In genomic region chr10:75208177-75208576, GRCh38 we compare ENCODE assay signal across 9 cellular contexts. TPM values are rescaled to one million over a fixed set of nuclear protein-coding genes. Genes with fewer than 3 reads are reported as not detected.
DNase-seq lines count a peak whose midpoint lies in the region; ATAC-seq, FAIRE-seq and TF ChIP-seq lines count a peak whose summit lies in the region.
"Had no signal": no experiment of that assay in that cellular context is flagged by ENCODE, and none has a peak within 500 bp of the region (broad histone marks: within the 10 kb centered on the region; RNA-seq: fewer than 3 reads in every experiment).

No MANE protein-coding gene starts in this region.

- H3K36me3 ChIP-seq in HepG2 (replicated peaks in 1 of 2; ENCODE audit: control insufficient read depth in 1 of 2, insufficient read depth in 2 of 2, low read length in 2 of 2) (peaks cover 0 to 10% of the 10 kb centered on the region in 2 experiments; a peak in 2 of 5 replicates), right lobe of liver (peaks cover 0 to 11% (median 2%) of the 10 kb centered on the region in 4 donors), vagina (peaks cover 0 to 10% of the 10 kb centered on the region in 2 donors)

- H3K4me2 ChIP-seq in HepG2 (ENCODE audit: low read depth, low read length), result peak overlapping the region; percentile 70

- H3K9me3 ChIP-seq in HepG2 (ENCODE audit: low read length) (no peaks in the 10 kb centered on the region), right lobe of liver (no peaks in the 10 kb centered on the region), vagina (no peaks in the 10 kb centered on the region)

- FAIRE-seq in HepG2 (lab: Jason Lieb, UNC), result no peak

- POLR2A ChIA-PET in HepG2 (lab: Yijun Ruan, JAX), result no interaction called here

- H3K79me2 ChIP-seq in HepG2 (ENCODE audit: insufficient read depth, low read length), result peaks cover 25% of the 10 kb centered on the region

- 0 out of 6 replicates have a peak overlapping the region, but pooled peaks of 2 of the 3 experiments have one; percentile 1 to 36 for H3K4me3 ChIP-seq in HepG2 (replicated peaks in 1 of 3; ENCODE audit: insufficient read depth in 1 of 3, low read depth in 2 of 3, low read length in 3 of 3)
- no peak overlapping the region for H3K4me3 ChIP-seq in right lobe of liver
- H3K4me3 ChIP-seq in vagina, result no peak overlapping the region

- peaks cover 53% of the 10 kb centered on the region for H3K4me1 ChIP-seq in HepG2 (ENCODE audit: insufficient read depth, low read length)
- peaks cover 0 to 16% (median 5%) of the 10 kb centered on the region in 4 donors for H3K4me1 ChIP-seq in right lobe of liver
- H3K4me1 ChIP-seq in vagina, result peaks cover 42% of the 10 kb centered on the region

- CTCF ChIA-PET in HepG2 (lab: Yijun Ruan, JAX; ENCODE audit: low intra/inter-chr PET ratio, low total read pairs), result no interaction called here

- H3K27me3 ChIP-seq in HepG2 (ENCODE audit: control insufficient read depth in 1 of 2, insufficient read depth in 2 of 2, low read length in 2 of 2) (no peaks in the 10 kb centered on the region; a peak in 1 of 5 replicates), right lobe of liver (no peaks in the 10 kb centered on the region), vagina (no peaks in the 10 kb centered on the region)

- DNase-seq in HepG2 (ENCODE audit: low spot score) (no peak), right lobe of liver (no peak), amniotic epithelial cell (ENCODE audit: low read depth) (peak; percentile 80), left kidney (ENCODE audit: low read depth, low spot score) (peak; percentile 75), vagina (ENCODE audit: extremely low spot score in 2 of 2) (no peak), anterior cingulate cortex (lab: John Stamatoyannopoulos, UW) (no peak)
- DNase-seq: NCI-H446 treated with DMSO at 0.1 percent for 48 hours had no signal

- TF ChIP-seq EP300 in HepG2 (IDR thresholded peaks at IDR 0.05; ENCODE audit: low read depth in 2 of 2, low read length in 2 of 2) (no peak), HepG2 (CRISPR knock-in tag; IDR thresholded peaks at IDR 0.05; ENCODE audit: borderline replicate concordance) (no peak)

- no peak for TF ChIP-seq CTCF in HepG2 (CRISPR knock-in tag; IDR thresholded peaks at IDR 0.05)
- TF ChIP-seq CTCF in right lobe of liver (IDR thresholded peaks at IDR 0.05), result no peak
- no peak for TF ChIP-seq CTCF in vagina (IDR thresholded peaks at IDR 0.05)

- no peak for TF ChIP-seq POLR2A in HepG2 (IDR thresholded peaks at IDR 0.05; ENCODE audit: insufficient read depth in 1 of 2, low read depth in 2 of 2, low read length in 2 of 2)
- TF ChIP-seq POLR2A in right lobe of liver (IDR thresholded peaks at IDR 0.05), result no peak
- no peak for TF ChIP-seq POLR2A in vagina (IDR thresholded peaks at IDR 0.05)

- BruUV-seq in HepG2 (replicated peaks; lab: Mats Ljungman, UMichigan), result no TSS peak

- intact Hi-C loops in HepG2 (cut with micrococcal nuclease; ENCODE audit: unreplicated experiment) (no loop called here), right lobe of liver (cut with DNase I) (no loop called here), vagina (cut with DNase I) (no loop called here)

- WGBS in HepG2 (ENCODE audit: low lambda C conversion rate), result 4% methylated on average over 4 of the region's 4 CpGs
- WGBS in right lobe of liver (ENCODE audit: insufficient coverage, low coverage, low lambda C conversion rate, missing lambda C conversion rate), result 82% methylated on average over 3 of the region's 4 CpGs

- no peak for TF ChIP-seq RAD21 in HepG2 (CRISPR knock-in tag; IDR thresholded peaks at IDR 0.05)

- peaks cover 8% of the 10 kb centered on the region for H4K20me1 ChIP-seq in HepG2 (ENCODE audit: insufficient read depth, low read length)

- no peak overlapping the region; the same call in 1 of the 2 replicates for H3K9ac ChIP-seq in HepG2 (ENCODE audit: insufficient read depth, low read depth, low read length)

- ATAC-seq in HepG2, result no peak
- ATAC-seq in right lobe of liver, result no peak
- ATAC-seq in HG02938 (IDR thresholded peaks at IDR 0.05; ENCODE audit: unreplicated experiment), result no peak
- ATAC-seq in HG02678 (IDR thresholded peaks at IDR 0.05; ENCODE audit: unreplicated experiment), result no peak

- peak overlapping the region; percentile 12 for H2AFZ ChIP-seq in HepG2 (ENCODE audit: low read length)

- H3K27ac ChIP-seq in HepG2 (ENCODE audit: extremely low read length, insufficient read depth, low read length) (peak overlapping the region; percentile 45), right lobe of liver (no peak overlapping the region), vagina (peak overlapping the region; percentile 99)

- in situ Hi-C loops in HepG2 (cut with HindIII; ENCODE audit: extremely low pct_ligation_motif_present, low pct_unique_long_range_greater_than_20kb), result no loop called here

TF ChIP-seq in HepG2, 621 proteins besides CTCF, POLR2A, EP300 and RAD21 (continues in another document):
- no peak for TF ChIP-seq SYNCRIP (IDR thresholded peaks at IDR 0.05; ENCODE audit: insufficient read depth, low read depth, low read length)
- peak; percentile 3 for TF ChIP-seq ASH2L (IDR thresholded peaks at IDR 0.05; ENCODE audit: insufficient read length, low read depth, low read length)
- no peak for TF ChIP-seq POLR2AphosphoS2 (IDR thresholded peaks at IDR 0.05; ENCODE audit: low read depth, low read length)
- no peak for TF ChIP-seq ZBTB20 (CRISPR knock-in tag; IDR thresholded peaks at IDR 0.05; ENCODE audit: borderline replicate concordance, low read depth)
- TF ChIP-seq LCORL (IDR thresholded peaks at IDR 0.05), result no peak
- 0 out of 2 replicates have a peak, but pooled peaks have one; percentile 2 for TF ChIP-seq LCORL (CRISPR knock-in tag; IDR thresholded peaks at IDR 0.05)
- no peak for TF ChIP-seq ZNF768 (CRISPR knock-in tag; IDR thresholded peaks at IDR 0.05)
- TF ChIP-seq ZNF670 (CRISPR knock-in tag; IDR thresholded peaks at IDR 0.05; ENCODE audit: borderline replicate concordance), result no peak
- no peak for TF ChIP-seq MAX (IDR thresholded peaks at IDR 0.05)
- 0 out of 2 replicates have a peak, but pooled peaks have one; percentile 17 for TF ChIP-seq ZFX (CRISPR knock-in tag; IDR thresholded peaks at IDR 0.05; ENCODE audit: low read depth)
- TF ChIP-seq ZNF331 (CRISPR knock-in tag; IDR thresholded peaks at IDR 0.05), result no peak
- TF ChIP-seq CENPT (CRISPR knock-in tag; IDR thresholded peaks at IDR 0.05; ENCODE audit: low read depth), result no peak

RNA-seq across cellular contexts. Expression of gene VDAC2, which starts 2.4 kb away (rescaled TPM):
- 222 and 289 TPM in 2 replicates for total RNA-seq in HepG2 (2016; rRNA removed; fragmentation: Illumina TruSeq; extraction: Trizol)
- total RNA-seq in HepG2 (2016; cell fraction: cytosol; rRNA removed; fragmentation: Illumina TruSeq; extraction: Trizol; ENCODE audit: low read depth), result 104 and 114 TPM in 2 replicates
- total RNA-seq in HepG2 (2016; cell fraction: insoluble cytoplasmic fraction; rRNA removed; fragmentation: Illumina TruSeq; extraction: Trizol), result 211 and 292 TPM in 2 replicates
- 204 and 207 TPM in 2 replicates for total RNA-seq in HepG2 (2016; cell fraction: membrane; rRNA removed; fragmentation: Illumina TruSeq; extraction: Trizol)
- total RNA-seq in HepG2 (2016; cell fraction: nucleus; rRNA removed; fragmentation: Illumina TruSeq; extraction: Trizol), result 115 and 129 TPM in 2 replicates
- polyA plus RNA-seq in HepG2 (2011; rRNA removed), result 51.4 and 67.9 TPM in 2 replicates
- polyA plus RNA-seq in HepG2 (2011; cell fraction: cytosol; rRNA removed), result 57.5 and 78.7 TPM in 2 replicates
- 39.7 and 47.6 TPM in 2 replicates for polyA plus RNA-seq in HepG2 (2011; cell fraction: nucleus; rRNA removed)
- 254 and 278 TPM in 2 replicates for polyA plus RNA-seq in HepG2 (2012)
- 130 and 148 TPM in 2 replicates for polyA plus RNA-seq in HepG2 (2016; cell fraction: cytosol; fragmentation: Illumina TruSeq; extraction: Trizol; ENCODE audit: low read depth)
- 312 and 323 TPM in 2 replicates for polyA plus RNA-seq in HepG2 (2016; cell fraction: insoluble cytoplasmic fraction; fragmentation: Illumina TruSeq; extraction: Trizol; ENCODE audit: low read depth)
- polyA plus RNA-seq in HepG2 (2016; cell fraction: membrane; fragmentation: Illumina TruSeq; extraction: Trizol; ENCODE audit: low read depth), result 182 and 196 TPM in 2 replicates
- 145 and 163 TPM in 2 replicates for polyA plus RNA-seq in HepG2 (2016; cell fraction: nucleus; fragmentation: Illumina TruSeq; extraction: Trizol; ENCODE audit: insufficient read depth, low read depth)
- polyA minus RNA-seq in HepG2 (2011; rRNA and poly(A)+ RNA removed; ENCODE audit: low replicate concordance), result 45.3 and 49.0 TPM in 2 replicates
- polyA minus RNA-seq in HepG2 (2011; cell fraction: cytosol; rRNA and poly(A)+ RNA removed), result 83.7 and 98.7 TPM in 2 replicates
- polyA minus RNA-seq in HepG2 (2011; cell fraction: nucleus; rRNA and poly(A)+ RNA removed), result 59.0 and 61.9 TPM in 2 replicates
- 10 to 100 TPM; 48.3 to 92.7 (median 70.2) TPM for total RNA-seq in right lobe of liver
- total RNA-seq in vagina, result 127 TPM

RNA-seq across cellular contexts. Expression of gene COMTD1, which starts 27.6 kb away (rescaled TPM):
- total RNA-seq in HepG2 (2016; rRNA removed; fragmentation: Illumina TruSeq; extraction: Trizol) (9.8 and 18.4 TPM in 2 replicates), right lobe of liver (10 to 100 TPM; 14.3 to 88.7 (median 22.1) TPM), vagina (80.0 TPM)
- total RNA-seq in HepG2 (2016; cell fraction: cytosol; rRNA removed; fragmentation: Illumina TruSeq; extraction: Trizol; ENCODE audit: low read depth), result 12.2 and 16.1 TPM in 2 replicates
- total RNA-seq in HepG2 (2016; cell fraction: insoluble cytoplasmic fraction; rRNA removed; fragmentation: Illumina TruSeq; extraction: Trizol), result 10.6 and 19.5 TPM in 2 replicates
- total RNA-seq in HepG2 (2016; cell fraction: membrane; rRNA removed; fragmentation: Illumina TruSeq; extraction: Trizol), result 12.0 and 14.7 TPM in 2 replicates
- 14.6 and 16.0 TPM in 2 replicates for total RNA-seq in HepG2 (2016; cell fraction: nucleus; rRNA removed; fragmentation: Illumina TruSeq; extraction: Trizol)
- 11.8 and 12.6 TPM in 2 replicates for polyA plus RNA-seq in HepG2 (2011; rRNA removed)
- polyA plus RNA-seq in HepG2 (2011; cell fraction: cytosol; rRNA removed), result 6.8 and 16.3 TPM in 2 replicates
- polyA plus RNA-seq in HepG2 (2011; cell fraction: nucleus; rRNA removed), result 56.9 and 70.5 TPM in 2 replicates
- 8.1 and 13.6 TPM in 2 replicates for polyA plus RNA-seq in HepG2 (2012)
- 10.0 and 12.3 TPM in 2 replicates for polyA plus RNA-seq in HepG2 (2016; cell fraction: cytosol; fragmentation: Illumina TruSeq; extraction: Trizol; ENCODE audit: low read depth)
- polyA plus RNA-seq in HepG2 (2016; cell fraction: insoluble cytoplasmic fraction; fragmentation: Illumina TruSeq; extraction: Trizol; ENCODE audit: low read depth), result 8.1 and 10.1 TPM in 2 replicates
- 9.1 and 10.0 TPM in 2 replicates for polyA plus RNA-seq in HepG2 (2016; cell fraction: membrane; fragmentation: Illumina TruSeq; extraction: Trizol; ENCODE audit: low read depth)
- polyA plus RNA-seq in HepG2 (2016; cell fraction: nucleus; fragmentation: Illumina TruSeq; extraction: Trizol; ENCODE audit: insufficient read depth, low read depth), result 30.4 and 30.9 TPM in 2 replicates
- polyA minus RNA-seq in HepG2 (2011; rRNA and poly(A)+ RNA removed; ENCODE audit: low replicate concordance), result 5.5 and 7.7 TPM in 2 replicates
- 3.2 and 9.5 TPM in 2 replicates for polyA minus RNA-seq in HepG2 (2011; cell fraction: cytosol; rRNA and poly(A)+ RNA removed)
- 3.4 and 4.1 TPM in 2 replicates for polyA minus RNA-seq in HepG2 (2011; cell fraction: nucleus; rRNA and poly(A)+ RNA removed)

Comparison
In these comparisons a context has a peak if more than half of its experiments do, and no peak if none do; other contexts are left out.
1. H3K27ac ChIP-seq: peak in HepG2 (single experiment) and vagina (single experiment); none in right lobe of liver (0 of 3).
2. H3K4me3 ChIP-seq: peak in HepG2 (2 of 3); none in right lobe of liver (0 of 3) and vagina (0 of 2).
3. DNase-seq: peak in amniotic epithelial cell (single experiment) and left kidney (single experiment); none in HepG2 (single experiment), right lobe of liver (0 of 3), vagina (0 of 2) and anterior cingulate cortex (0 of 58).